2 cellular contexts compared by ENCODE assay signal in the genomic region with DNA sequence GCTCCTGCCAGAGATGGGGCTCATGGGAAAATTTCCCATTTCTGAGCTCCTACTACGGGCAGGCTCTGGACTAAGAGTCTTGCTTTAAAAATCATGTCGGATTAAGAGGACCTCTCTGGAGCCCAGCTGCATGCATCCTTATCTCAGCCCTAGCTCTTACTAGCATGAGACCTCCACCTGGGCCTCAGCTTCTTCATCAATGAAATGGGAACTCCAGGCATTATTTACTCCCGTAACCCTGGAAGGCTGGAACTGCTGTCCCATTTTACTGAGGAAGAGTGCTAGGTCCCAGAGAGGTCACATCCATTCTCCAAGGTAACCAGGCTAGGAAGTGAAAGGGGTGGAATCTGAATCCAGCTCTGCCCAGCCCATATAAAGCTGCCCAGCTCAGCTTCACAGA.
TF ChIP-seq lines count a peak whose summit lies in the region.

No MANE protein-coding gene starts in this region.

TF ChIP-seq in IMR-90, 13 proteins besides CTCF, POLR2A, EP300 and RAD21:
- TF ChIP-seq RFX5 (IDR thresholded peaks at IDR 0.05; ENCODE audit: low read depth, low read length) (no peak), SMC3 (IDR thresholded peaks at IDR 0.05; ENCODE audit: low read depth, low read length) (no peak), NFE2L2 (IDR thresholded peaks at IDR 0.05; ENCODE audit: low read depth, low read length) (no peak)
TF ChIP-seq in IMR-90: peak in this region for 0.

TF ChIP-seq in WTC11, 78 proteins besides CTCF, POLR2A, EP300 and RAD21:
- no peak for TF ChIP-seq MLX (CRISPR knock-in tag; IDR thresholded peaks at IDR 0.05)
- TF ChIP-seq STAT6 (CRISPR knock-in tag; conservative IDR thresholded peaks at IDR 0.05; ENCODE audit: low read depth), result no peak
- TF ChIP-seq ATF2 (CRISPR knock-in tag; IDR thresholded peaks at IDR 0.05; ENCODE audit: borderline replicate concordance, low read depth), result no peak
- TF ChIP-seq TCF7 (CRISPR knock-in tag; IDR thresholded peaks at IDR 0.05; ENCODE audit: low read depth), result no peak
- no peak for TF ChIP-seq EMX1 (CRISPR knock-in tag; IDR thresholded peaks at IDR 0.05)
- TF ChIP-seq, protein P1, sequence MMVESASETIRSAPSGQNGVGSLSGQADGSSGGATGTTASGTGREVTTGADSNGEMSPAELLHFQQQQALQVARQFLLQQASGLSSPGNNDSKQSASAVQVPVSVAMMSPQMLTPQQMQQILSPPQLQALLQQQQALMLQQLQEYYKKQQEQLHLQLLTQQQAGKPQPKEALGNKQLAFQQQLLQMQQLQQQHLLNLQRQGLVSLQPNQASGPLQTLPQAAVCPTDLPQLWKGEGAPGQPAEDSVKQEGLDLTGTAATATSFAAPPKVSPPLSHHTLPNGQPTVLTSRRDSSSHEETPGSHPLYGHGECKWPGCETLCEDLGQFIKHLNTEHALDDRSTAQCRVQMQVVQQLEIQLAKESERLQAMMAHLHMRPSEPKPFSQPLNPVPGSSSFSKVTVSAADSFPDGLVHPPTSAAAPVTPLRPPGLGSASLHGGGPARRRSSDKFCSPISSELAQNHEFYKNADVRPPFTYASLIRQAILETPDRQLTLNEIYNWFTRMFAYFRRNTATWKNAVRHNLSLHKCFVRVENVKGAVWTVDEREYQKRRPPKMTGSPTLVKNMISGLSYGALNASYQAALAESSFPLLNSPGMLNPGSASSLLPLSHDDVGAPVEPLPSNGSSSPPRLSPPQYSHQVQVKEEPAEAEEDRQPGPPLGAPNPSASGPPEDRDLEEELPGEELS (CRISPR knock-in tag; IDR thresholded peaks at IDR 0.05), result no peak
- no peak for TF ChIP-seq GTF2I (CRISPR knock-in tag; conservative IDR thresholded peaks at IDR 0.05)
- TF ChIP-seq ELF4 (CRISPR knock-in tag; IDR thresholded peaks at IDR 0.05; ENCODE audit: low read depth), result no peak
- TF ChIP-seq, protein P2, sequence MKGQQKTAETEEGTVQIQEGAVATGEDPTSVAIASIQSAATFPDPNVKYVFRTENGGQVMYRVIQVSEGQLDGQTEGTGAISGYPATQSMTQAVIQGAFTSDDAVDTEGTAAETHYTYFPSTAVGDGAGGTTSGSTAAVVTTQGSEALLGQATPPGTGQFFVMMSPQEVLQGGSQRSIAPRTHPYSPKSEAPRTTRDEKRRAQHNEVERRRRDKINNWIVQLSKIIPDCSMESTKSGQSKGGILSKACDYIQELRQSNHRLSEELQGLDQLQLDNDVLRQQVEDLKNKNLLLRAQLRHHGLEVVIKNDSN (CRISPR knock-in tag; IDR thresholded peaks at IDR 0.05), result no peak
